ENCODE assay signal across 29 cellular contexts in the genomic region with DNA sequence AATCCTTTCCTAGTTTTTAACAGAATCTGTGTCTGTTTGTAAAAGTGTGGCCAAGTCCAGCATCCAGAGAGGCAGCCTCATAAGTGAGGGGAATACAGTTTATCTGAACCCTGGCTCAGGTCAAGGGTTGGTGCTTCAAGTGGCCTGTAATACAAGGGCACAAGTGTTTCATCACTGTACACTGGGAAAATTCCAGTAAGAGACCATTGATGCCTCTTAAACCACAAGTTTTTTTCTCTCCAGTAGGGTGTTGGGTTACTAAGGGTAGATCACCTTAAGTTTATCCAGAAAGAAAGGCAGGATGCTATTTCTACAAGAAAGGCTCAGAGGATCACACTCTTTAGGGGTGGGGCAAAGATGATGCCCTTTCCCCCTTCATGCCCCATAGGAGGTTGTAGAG.
"Had no signal": no experiment of that assay in that cellular context is flagged by ENCODE, and none has a peak within 500 bp of the region (broad histone marks: within the 10 kb centered on the region; RNA-seq: fewer than 3 reads in every experiment).

No MANE protein-coding gene starts in this region.

- ATAC-seq: naive thymus-derived CD8-positive, alpha-beta T cell; natural killer cell treated with Interleukin-12 subunit alpha and Interleukin-12 subunit beta and Interleukin-15 and Interleukin-18, amount 100 ng/mL, for 72 hours; pancreas; right cardiac atrium; right lobe of liver; stimulated activated memory B cell treated with anti-CD40 and anti-IgM and Interleukin-4, amounts not matched to agents 10 μg/mL and 1 μg/mL and 100 μg/mL, for 72 hours; stimulated activated naive CD8-positive, alpha-beta T cell treated with anti-CD3 and anti-CD28 coated beads, Interleukin-15, amount 100 ng/mL, for 72 hours; stimulated activated naive CD8-positive, alpha-beta T cell treated with anti-CD3 and anti-CD28 coated beads, Interleukin-15, Interleukin-2, amounts not matched to agents 100 U/mL and 50 U/mL, for 24 hours had no signal

- H3K36me3 ChIP-seq: neutrophil, pancreas, prostate gland, right lobe of liver, sigmoid colon, spleen, suprapubic skin, tibial nerve, upper lobe of left lung, vagina had no signal

- H3K4me3 ChIP-seq: pancreas, prostate gland, right lobe of liver, sigmoid colon, smooth muscle cell, spleen, suprapubic skin, testis, tibial nerve, upper lobe of left lung, vagina had no signal

- H3K27ac ChIP-seq: neutrophil, pancreas, right lobe of liver, sigmoid colon, spleen, suprapubic skin, testis, tibial nerve, upper lobe of left lung, vagina had no signal

- DNase-seq: naive thymus-derived CD8-positive, alpha-beta T cell; nephron progenitor cell; nucleus accumbens; pancreas; right cardiac atrium; right lobe of liver; sigmoid colon; spleen; stimulated activated CD4-positive, alpha-beta T cell treated with anti-CD3 and anti-CD28 coated beads, Interleukin-12 subunit alpha, Interleukin-12 subunit beta, amount 100 ng/mL, for 4 hours; stimulated activated CD4-positive, alpha-beta T cell treated with anti-CD3 and anti-CD28 coated beads, Interleukin-1b, Interleukin-23, amount 100 ng/mL, for 48 hours; stimulated activated CD4-positive, alpha-beta T cell treated with anti-CD3 and anti-CD28 coated beads, Interleukin-4, amount 100 ng/mL, for 1 hour; stimulated activated CD4-positive, alpha-beta T cell treated with anti-CD3 and anti-CD28 coated beads, Interleukin-4, amount 100 ng/mL, for 4 hours; stimulated activated CD8-positive, alpha-beta memory T cell treated with anti-CD3 and anti-CD28 coated beads, Interleukin-4, amount 100 ng/mL, for 48 hours; stimulated activated naive CD4-positive, alpha-beta T cell; stimulated activated naive CD8-positive, alpha-beta T cell treated with anti-CD3 and anti-CD28 coated beads, Interleukin-15, amount 100 ng/mL, for 72 hours; stimulated activated naive CD8-positive, alpha-beta T cell treated with anti-CD3 and anti-CD28 coated beads, Interleukin-15, Interleukin-2, amounts not matched to agents 100 U/mL and 50 U/mL, for 24 hours; substantia nigra; testis; trophoblast cell; upper lobe of left lung had no signal

- H3K4me2 ChIP-seq: smooth muscle cell had no signal

- H3K4me1 ChIP-seq: pancreas, prostate gland, right lobe of liver, sigmoid colon, spleen, suprapubic skin, tibial nerve, upper lobe of left lung, vagina had no signal

- H3K27me3 ChIP-seq: neutrophil, pancreas, right lobe of liver, sigmoid colon, spleen, suprapubic skin, testis, tibial nerve, upper lobe of left lung, vagina had no signal

- H3K27ac Mint-ChIP-seq: naive thymus-derived CD8-positive, alpha-beta T cell; natural killer cell treated with Interleukin-12 subunit alpha and Interleukin-12 subunit beta and Interleukin-15 and Interleukin-18, amount 100 ng/mL, for 72 hours; nephron progenitor cell; stimulated activated memory B cell treated with anti-CD40 and anti-IgM and Interleukin-4, amounts not matched to agents 10 μg/mL and 1 μg/mL and 100 μg/mL, for 72 hours; stimulated activated naive CD8-positive, alpha-beta T cell treated with anti-CD3 and anti-CD28 coated beads, Interleukin-15, amount 100 ng/mL, for 72 hours had no signal

- H3K9me3 Mint-ChIP-seq: natural killer cell treated with Interleukin-12 subunit alpha and Interleukin-12 subunit beta and Interleukin-15 and Interleukin-18, amount 100 ng/mL, for 72 hours; nephron progenitor cell; neural crest cell; stimulated activated naive CD8-positive, alpha-beta T cell treated with anti-CD3 and anti-CD28 coated beads, Interleukin-15, amount 100 ng/mL, for 72 hours had no signal

- H3K4me3 Mint-ChIP-seq: naive thymus-derived CD8-positive, alpha-beta T cell; natural killer cell treated with Interleukin-12 subunit alpha and Interleukin-12 subunit beta and Interleukin-15 and Interleukin-18, amount 100 ng/mL, for 72 hours; nephron progenitor cell; neural crest cell; stimulated activated memory B cell treated with anti-CD40 and anti-IgM and Interleukin-4, amounts not matched to agents 10 μg/mL and 1 μg/mL and 100 μg/mL, for 72 hours; stimulated activated naive CD8-positive, alpha-beta T cell treated with anti-CD3 and anti-CD28 coated beads, Interleukin-15, amount 100 ng/mL, for 72 hours had no signal

- H3K27me3 Mint-ChIP-seq: naive thymus-derived CD8-positive, alpha-beta T cell; natural killer cell treated with Interleukin-12 subunit alpha and Interleukin-12 subunit beta and Interleukin-15 and Interleukin-18, amount 100 ng/mL, for 72 hours; stimulated activated memory B cell treated with anti-CD40 and anti-IgM and Interleukin-4, amounts not matched to agents 10 μg/mL and 1 μg/mL and 100 μg/mL, for 72 hours; stimulated activated naive CD8-positive, alpha-beta T cell treated with anti-CD3 and anti-CD28 coated beads, Interleukin-15, amount 100 ng/mL, for 72 hours had no signal

- H3K9me3 ChIP-seq: neutrophil, pancreas, prostate gland, right lobe of liver, sigmoid colon, spleen, suprapubic skin, testis, upper lobe of left lung, vagina had no signal

- H3K4me1 Mint-ChIP-seq: nephron progenitor cell, neural crest cell had no signal

- H3K36me3 Mint-ChIP-seq: natural killer cell treated with Interleukin-12 subunit alpha and Interleukin-12 subunit beta and Interleukin-15 and Interleukin-18, amount 100 ng/mL, for 72 hours; stimulated activated memory B cell treated with anti-CD40 and anti-IgM and Interleukin-4, amounts not matched to agents 10 μg/mL and 1 μg/mL and 100 μg/mL, for 72 hours had no signal
